In the genomic region with DNA sequence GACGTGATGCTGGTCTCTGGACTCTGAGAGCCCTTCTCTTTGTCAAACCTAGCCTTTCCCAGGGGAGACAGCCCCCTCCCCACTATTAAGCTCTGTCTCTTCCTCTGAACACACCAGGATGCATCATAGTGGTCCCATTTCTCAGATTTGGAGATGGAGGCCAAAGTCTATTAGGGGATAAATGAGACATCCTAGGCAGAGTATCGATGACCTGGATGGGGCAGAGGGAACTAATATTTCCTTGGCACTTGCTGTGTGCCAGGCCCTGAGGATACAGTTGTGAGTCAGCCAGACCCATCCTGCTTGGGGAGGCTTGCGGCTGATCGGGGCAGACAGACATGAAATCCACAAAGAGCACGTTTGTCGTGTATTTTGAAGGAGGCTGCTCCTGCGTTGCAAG, we compare ENCODE assay signal across 24 cellular contexts. TPM values are rescaled to one million over a fixed set of nuclear protein-coding genes. Genes with fewer than 3 reads are reported as not detected.
A peak's percentile ranks its signal among the peaks of the same experiment; 100 is the strongest.
DNase-seq lines count a peak whose midpoint lies in the region; ATAC-seq, FAIRE-seq and TF ChIP-seq lines count a peak whose summit lies in the region.
"Had no signal": no experiment of that assay in that cellular context is flagged by ENCODE, and none has a peak within 500 bp of the region (broad histone marks: within the 10 kb centered on the region; RNA-seq: fewer than 3 reads in every experiment).

No MANE protein-coding gene starts in this region.

- H3K4me3 ChIP-seq in A549 (no peak overlapping the region), endodermal cell (ENCODE audit: low read length) (no peak overlapping the region)

- no peaks in the 10 kb centered on the region for H3K9me3 Mint-ChIP-seq in endodermal cell
- H3K9me3 Mint-ChIP-seq in nephron progenitor cell: no peaks in the 10 kb centered on the region
- no peaks in the 10 kb centered on the region for H3K9me3 Mint-ChIP-seq in T-cell
- H3K9me3 Mint-ChIP-seq: CD8-positive, alpha-beta T cell had no signal

- no peak for TF ChIP-seq POLR2A in A549 (IDR thresholded peaks at IDR 0.05; ENCODE audit: low read length)

- TF ChIP-seq EP300 in A549 (IDR thresholded peaks at IDR 0.05): no peak

- in situ Hi-C loops in ACHN (cut with HindIII; ENCODE audit: low pct_ligation_motif_present, low pct_unique_long_range_greater_than_20kb, low sequenced_read_pairs): no loop called here

- H3K27me3 Mint-ChIP-seq in endodermal cell (ENCODE audit: insufficient read depth): peaks cover 4% of the 10 kb centered on the region
- H3K27me3 Mint-ChIP-seq in nephron progenitor cell (ENCODE audit: low read depth, poor library complexity): peaks cover 5% of the 10 kb centered on the region
- peaks cover 8 to 32% of the 10 kb centered on the region in 2 donors for H3K27me3 Mint-ChIP-seq in T-cell

- H3K4me3 Mint-ChIP-seq in endodermal cell (no peak overlapping the region), nephron progenitor cell (peak overlapping the region; percentile 62), T-cell (no peak overlapping the region)
- H3K4me3 Mint-ChIP-seq: CD8-positive, alpha-beta T cell; IgD-negative memory B cell had no signal

- TF ChIP-seq RAD21 in A549 (conservative IDR thresholded peaks at IDR 0.05 in 1 of 2, IDR thresholded peaks at IDR 0.05 in 1 of 2): no peak

- no peaks in the 10 kb centered on the region for H3K27me3 ChIP-seq in endodermal cell (ENCODE audit: control insufficient read depth, insufficient read depth, low read length, poor library complexity, severe bottlenecking)

- no peak overlapping the region for H3K9ac ChIP-seq in endodermal cell (ENCODE audit: extremely low read depth, low read length, poor library complexity, severe bottlenecking)
- H3K9ac ChIP-seq: SK-N-SH had no signal

- 74% methylated on average over 7 of the region's 7 CpGs for WGBS in A549 (ENCODE audit: missing lambda C conversion rate)
- WGBS in endodermal cell (ENCODE audit: insufficient coverage in 1 of 2, insufficient read length in 1 of 2), 2 experiments: 93 to 100% methylated on average over 3 to 7 of the region's 7 CpGs

- H3K4me1 Mint-ChIP-seq in endodermal cell (peaks cover 12% of the 10 kb centered on the region), nephron progenitor cell (peaks cover 67% of the 10 kb centered on the region), T-cell (peaks cover 0 to 3% (median 0%) of the 10 kb centered on the region in 3 donors)

- CTCF ChIA-PET in A549 (lab: Yijun Ruan, JAX): no interaction called here
- CTCF ChIA-PET in T-cell (lab: Charles Lee): no interaction called here

- no peaks in the 10 kb centered on the region for H3K36me3 ChIP-seq in endodermal cell (ENCODE audit: control insufficient read depth, insufficient read depth, low read length)

- POLR2A ChIA-PET in A549 (lab: Yijun Ruan, JAX) (no interaction called here), T-cell (lab: Charles Lee) (interaction anchor here in 1 of 2 donors (0.6 kb wide), 1 partner anchor 323 kb away, joined by 7 read pairs; no protein-coding TSS in a partner anchor)

- H3K27ac ChIP-seq in A549: peak overlapping the region; percentile 95 to 99
- H3K27ac ChIP-seq in endodermal cell (ENCODE audit: low read depth, low read length): no peak overlapping the region

- DNase-seq in A549 (ENCODE audit: low read depth in 1 of 2, low spot score in 1 of 2): no peak
- peak; percentile 2 for DNase-seq in D341Med (ENCODE audit: low spot score)
- no peak for DNase-seq in endodermal cell
- no peak for DNase-seq in nephron progenitor cell
- no peak for DNase-seq in T-cell
- no peak for DNase-seq in anterior cingulate cortex (lab: John Stamatoyannopoulos, UW)
- DNase-seq in ACHN: no peak
- DNase-seq: DMS153, Karpas-422, NCI-H1417, NCI-H187 treated with DMSO at 0.1 percent for 48 hours, NCI-H2107, SIG-M5, SK-N-SH had no signal

- peak overlapping the region; percentile 86 for H3K4me2 ChIP-seq in A549
- H3K4me2 ChIP-seq: SK-N-SH had no signal

- peak overlapping the region; percentile 2 for H3K27ac Mint-ChIP-seq in endodermal cell
- peak overlapping the region; percentile 79 for H3K27ac Mint-ChIP-seq in nephron progenitor cell
- no peak overlapping the region for H3K27ac Mint-ChIP-seq in T-cell
- H3K27ac Mint-ChIP-seq: CD8-positive, alpha-beta T cell; IgD-negative memory B cell had no signal

- ATAC-seq in A549 (no peak), T-cell (replicated peaks in 1 of 4) (no peak), HG02973 (IDR thresholded peaks at IDR 0.05; ENCODE audit: unreplicated experiment) (no peak)
- ATAC-seq: CD8-positive, alpha-beta T cell had no signal

- no peak for FAIRE-seq in A549 (lab: Jason Lieb, UNC)
- FAIRE-seq: A204.1, G401.6, GM12892, GM18507, H1 had no signal

- peaks cover 90% of the 10 kb centered on the region for H3K4me1 ChIP-seq in A549
- H3K4me1 ChIP-seq in endodermal cell (ENCODE audit: control insufficient read depth, insufficient read depth, low read length): peaks cover 5% of the 10 kb centered on the region

- H3K9me3 ChIP-seq in A549 (no peaks in the 10 kb centered on the region), endodermal cell (ENCODE audit: control insufficient read depth, low read length) (no peaks in the 10 kb centered on the region)
- H3K9me3 ChIP-seq: SK-N-SH had no signal

- TF ChIP-seq CTCF in A549 (IDR thresholded peaks at IDR 0.05) (no peak), endodermal cell (conservative IDR thresholded peaks at IDR 0.05) (no peak), nephron progenitor cell (IDR thresholded peaks at IDR 0.05) (no peak)

- no peaks in the 10 kb centered on the region for H3K36me3 Mint-ChIP-seq in endodermal cell (ENCODE audit: low read depth)
- H3K36me3 Mint-ChIP-seq in nephron progenitor cell (ENCODE audit: low read depth): no peaks in the 10 kb centered on the region
- H3K36me3 Mint-ChIP-seq in T-cell: no peaks in the 10 kb centered on the region
- H3K36me3 Mint-ChIP-seq: CD8-positive, alpha-beta T cell had no signal

TF ChIP-seq in A549, 52 proteins besides CTCF, POLR2A, EP300 and RAD21:
- TF ChIP-seq HEYL (CRISPR knock-in tag; IDR thresholded peaks at IDR 0.05) (no peak), SREBF2 (IDR thresholded peaks at IDR 0.05) (no peak), KDM1A (IDR thresholded peaks at IDR 0.05; ENCODE audit: low read depth) (peak; percentile 39; the same call in 1 of the 2 replicates)
- TF ChIP-seq, protein P1, sequence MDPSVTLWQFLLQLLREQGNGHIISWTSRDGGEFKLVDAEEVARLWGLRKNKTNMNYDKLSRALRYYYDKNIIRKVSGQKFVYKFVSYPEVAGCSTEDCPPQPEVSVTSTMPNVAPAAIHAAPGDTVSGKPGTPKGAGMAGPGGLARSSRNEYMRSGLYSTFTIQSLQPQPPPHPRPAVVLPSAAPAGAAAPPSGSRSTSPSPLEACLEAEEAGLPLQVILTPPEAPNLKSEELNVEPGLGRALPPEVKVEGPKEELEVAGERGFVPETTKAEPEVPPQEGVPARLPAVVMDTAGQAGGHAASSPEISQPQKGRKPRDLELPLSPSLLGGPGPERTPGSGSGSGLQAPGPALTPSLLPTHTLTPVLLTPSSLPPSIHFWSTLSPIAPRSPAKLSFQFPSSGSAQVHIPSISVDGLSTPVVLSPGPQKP (IDR thresholded peaks at IDR 0.05; ENCODE audit: low read depth, low read length): no peak

RNA-seq across cellular contexts. Expression of a gene that starts 5.2 kb away (rescaled TPM):
- 60.2 and 70.7 TPM in 2 replicates for polyA plus RNA-seq in A549 (2011; rRNA removed)
- 65.9 and 77.9 TPM in 2 replicates for polyA plus RNA-seq in A549 (2012; cell fraction: cytosol; rRNA removed)
- 394 and 431 TPM in 2 replicates for polyA plus RNA-seq in A549 (2012; cell fraction: nucleus; rRNA removed)
- polyA plus RNA-seq in A549 (2017; fragmentation: RNase III; extraction: RNeasy Plus Mini Kit Qiagen cat#74134 plus additional on column Dnase treatment): 99.8 to 139 TPM (median 136 TPM) in 3 replicates
- 198 and 226 TPM in 2 replicates for polyA minus RNA-seq in A549 (2011; rRNA and poly(A)+ RNA removed)
- total RNA-seq in endodermal cell: 100 to 1,000 TPM in 1 of 2 donors, 10 to 100 TPM in 1; 55.8 to 147 TPM
- polyA plus RNA-seq in endodermal cell (2013, experiment 1 of 2): 78.9 TPM
- polyA plus RNA-seq in endodermal cell (2013, experiment 2 of 2): 83.8 TPM
- total RNA-seq in T-cell: 1 to 10 TPM in 4 of 5 donors, under 1 TPM in 1; 0.95 to 3.0 (median 1.8) TPM

RNA-seq across cellular contexts. Expression of a gene that starts 17.0 kb away (rescaled TPM):
- polyA plus RNA-seq in A549 (2011; rRNA removed): 39.2 and 50.3 TPM in 2 replicates
- polyA plus RNA-seq in A549 (2012; cell fraction: cytosol; rRNA removed): 40.3 and 49.3 TPM in 2 replicates
- 87.4 and 112 TPM in 2 replicates for polyA plus RNA-seq in A549 (2012; cell fraction: nucleus; rRNA removed)
- polyA plus RNA-seq in A549 (2017; fragmentation: RNase III; extraction: RNeasy Plus Mini Kit Qiagen cat#74134 plus additional on column Dnase treatment): 83.0 to 93.6 TPM (median 92.5 TPM) in 3 replicates
- 47.2 and 76.6 TPM in 2 replicates for polyA minus RNA-seq in A549 (2011; rRNA and poly(A)+ RNA removed)
- 100 to 1,000 TPM; 115 to 117 TPM for total RNA-seq in endodermal cell
- 123 TPM for polyA plus RNA-seq in endodermal cell (2013, experiment 1 of 2)
- 111 TPM for polyA plus RNA-seq in endodermal cell (2013, experiment 2 of 2)
- total RNA-seq in T-cell: 100 to 1,000 TPM; 143 to 163 (median 150) TPM

RNA-seq across cellular contexts. Expression of a gene that starts 48.3 kb away (rescaled TPM):
- polyA plus RNA-seq in A549 (2011; rRNA removed) (23.0 and 23.8 TPM in 2 replicates), A549 (2017; fragmentation: RNase III; extraction: RNeasy Plus Mini Kit Qiagen cat#74134 plus additional on column Dnase treatment) (23.3 to 28.1 TPM (median 26.0 TPM) in 3 replicates)
- 39.6 and 58.1 TPM in 2 replicates for polyA plus RNA-seq in A549 (2012; cell fraction: cytosol; rRNA removed)
- polyA plus RNA-seq in A549 (2012; cell fraction: nucleus; rRNA removed): 36.5 and 39.0 TPM in 2 replicates
- polyA minus RNA-seq in A549 (2011; rRNA and poly(A)+ RNA removed): 8.4 and 8.9 TPM in 2 replicates
- total RNA-seq in endodermal cell (10 to 100 TPM; 65.7 to 82.1 TPM), T-cell (10 to 100 TPM; 50.0 to 85.9 (median 81.4) TPM)
- 105 TPM for polyA plus RNA-seq in endodermal cell (2013, experiment 1 of 2)
- 99.0 TPM for polyA plus RNA-seq in endodermal cell (2013, experiment 2 of 2)

RNA-seq across cellular contexts. Expression of a gene that starts 59.1 kb away (rescaled TPM):
- polyA plus RNA-seq in A549 (2011; rRNA removed) (11.9 and 18.1 TPM in 2 replicates), A549 (2017; fragmentation: RNase III; extraction: RNeasy Plus Mini Kit Qiagen cat#74134 plus additional on column Dnase treatment) (2.3 to 3.0 TPM (median 2.6 TPM) in 3 replicates)
- polyA plus RNA-seq in A549 (2012; cell fraction: cytosol; rRNA removed): 0.89 and 0.93 TPM in 2 replicates
- 0.55 and 1.0 TPM in 2 replicates for polyA plus RNA-seq in A549 (2012; cell fraction: nucleus; rRNA removed)
- polyA minus RNA-seq in A549 (2011; rRNA and poly(A)+ RNA removed): 5.7 and 7.4 TPM in 2 replicates
- total RNA-seq in endodermal cell (not detected), T-cell (not detected)
- not detected for polyA plus RNA-seq in endodermal cell (2013, experiment 1 of 2)
- polyA plus RNA-seq in endodermal cell (2013, experiment 2 of 2): not detected
- total RNA-seq: CD8-positive, alpha-beta T cell; M059J; NCI-H460 had no signal
- polyA plus RNA-seq: SK-N-SH had no signal

Comparison
In these comparisons a context has a peak if more than half of its experiments do, and no peak if none do; other contexts are left out.
1. H3K27ac Mint-ChIP-seq: peak in endodermal cell (single experiment) and nephron progenitor cell (single experiment); none in T-cell (0 of 2).
2. RNA of a gene that starts 5.2 kb away (total RNA-seq): 55.8 to 147 TPM in endodermal cell; 0.95 to 3.0 TPM in T-cell; every median in the first group is over 10 times any median in the second.